1 cellular context compared by ENCODE assay signal in genomic region chr1:48470506-48470905, GRCh38.
TF ChIP-seq lines count a peak whose summit lies in the region.

No MANE protein-coding gene starts in this region.

TF ChIP-seq in HepG2, 621 proteins besides CTCF, POLR2A, EP300 and RAD21:
- no peak for TF ChIP-seq MNT (IDR thresholded peaks at IDR 0.05)
- no peak for TF ChIP-seq NFKBIZ (CRISPR knock-in tag; IDR thresholded peaks at IDR 0.05)
- no peak for TF ChIP-seq ZBTB43 (CRISPR knock-in tag; conservative IDR thresholded peaks at IDR 0.05)
- no peak for TF ChIP-seq ZMYM3 (CRISPR knock-in tag; IDR thresholded peaks at IDR 0.05)
- TF ChIP-seq TEAD3 (CRISPR knock-in tag; optimal IDR thresholded peaks at IDR 0.05; ENCODE audit: borderline replicate concordance): no peak
